ENCODE assay signal across 21 cellular contexts in the genomic region with DNA sequence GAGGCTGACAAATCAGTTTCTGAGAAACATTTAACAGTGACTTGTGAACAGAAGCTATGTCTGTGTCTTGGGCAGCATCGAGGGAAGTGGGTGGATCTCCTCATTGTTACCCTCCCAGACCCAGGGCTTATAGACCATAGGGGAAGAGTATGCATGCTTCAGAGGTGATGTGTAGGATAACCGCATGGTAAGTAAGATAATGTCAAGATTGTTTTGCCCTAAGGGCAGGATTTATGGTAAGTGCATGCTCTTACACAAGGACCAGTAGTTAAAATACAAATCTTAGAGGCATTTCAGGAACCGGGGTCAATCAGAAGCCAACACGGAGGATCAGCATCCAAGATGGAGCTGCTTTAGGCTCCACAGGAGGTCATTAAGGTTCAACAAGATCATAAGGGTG. TPM values are rescaled to one million over a fixed set of nuclear protein-coding genes. Genes with fewer than 3 reads are reported as not detected.
DNase-seq lines count a peak whose midpoint lies in the region; ATAC-seq and TF ChIP-seq lines count a peak whose summit lies in the region.
"Had no signal": no experiment of that assay in that cellular context is flagged by ENCODE, and none has a peak within 500 bp of the region (broad histone marks: within the 10 kb centered on the region; RNA-seq: fewer than 3 reads in every experiment).

No MANE protein-coding gene starts in this region.

- peak overlapping the region in 3 of 11 experiments; percentile 43 to 67 (median 66); a peak in 4 of 22 replicates for H3K9ac ChIP-seq in BLaER1 treated with 17β-estradiol and CSF1 and Interleukin-3, amounts not matched to agents 10 nM and 100 nM
- no peak overlapping the region for H3K9ac ChIP-seq in mesendoderm (ENCODE audit: low read length)
- H3K9ac ChIP-seq: KMS-11 had no signal

- peak overlapping the region in 2 of 10 experiments; percentile 3 to 11; a peak in 1 of 20 replicates for H3K4me3 ChIP-seq in BLaER1 treated with 17β-estradiol and CSF1 and Interleukin-3, amounts not matched to agents 10 nM and 100 nM
- no peak overlapping the region for H3K4me3 ChIP-seq in CD8-positive, alpha-beta T cell (ENCODE audit: low read depth, low read length)
- no peak overlapping the region for H3K4me3 ChIP-seq in mesendoderm (ENCODE audit: low read length)
- H3K4me3 ChIP-seq in Caco-2 (ENCODE audit: low read depth, low read length), result no peak overlapping the region
- H3K4me3 ChIP-seq: SJSA1 had no signal

- H3K27me3 ChIP-seq in BLaER1 treated with 17β-estradiol and CSF1 and Interleukin-3, amounts not matched to agents 10 nM and 100 nM, result no peaks in the 10 kb centered on the region
- no peaks in the 10 kb centered on the region for H3K27me3 ChIP-seq in CD8-positive, alpha-beta T cell (ENCODE audit: insufficient read depth, low read length)
- no peaks in the 10 kb centered on the region for H3K27me3 ChIP-seq in mesendoderm (ENCODE audit: insufficient read depth, low read length, poor library complexity)
- no peaks in the 10 kb centered on the region for H3K27me3 ChIP-seq in Caco-2 (replicated peaks; ENCODE audit: control insufficient read depth, insufficient read depth, low read length)
- H3K27me3 ChIP-seq: SJSA1 had no signal

- no peaks in the 10 kb centered on the region for H3K27me3 Mint-ChIP-seq in CD8-positive, alpha-beta T cell (ENCODE audit: low read depth)
- H3K27me3 Mint-ChIP-seq in T-cell, result no peaks in the 10 kb centered on the region
- peaks cover 6% of the 10 kb centered on the region for H3K27me3 Mint-ChIP-seq in Caco-2 (ENCODE audit: insufficient read depth, unreplicated experiment)

- peaks cover 15 to 61% (median 21%) of the 10 kb centered on the region in 10 experiments for H3K4me1 ChIP-seq in BLaER1 treated with 17β-estradiol and CSF1 and Interleukin-3, amounts not matched to agents 10 nM and 100 nM
- H3K4me1 ChIP-seq in CD8-positive, alpha-beta T cell (ENCODE audit: insufficient read depth, low read length), result peaks cover 63% of the 10 kb centered on the region
- no peaks in the 10 kb centered on the region for H3K4me1 ChIP-seq in mesendoderm (ENCODE audit: control insufficient read depth, low read depth, low read length)
- no peaks in the 10 kb centered on the region for H3K4me1 ChIP-seq in Caco-2

- H3K9me3 ChIP-seq in BLaER1 treated with 17β-estradiol and CSF1 and Interleukin-3, amounts not matched to agents 10 nM and 100 nM (replicated peaks in 1 of 11), result peaks cover 33 to 52% (median 43%) of the 10 kb centered on the region in 11 experiments
- peaks cover 4% of the 10 kb centered on the region for H3K9me3 ChIP-seq in CD8-positive, alpha-beta T cell (ENCODE audit: low read length)
- peaks cover 4% of the 10 kb centered on the region; the same call in 1 of the 2 replicates for H3K9me3 ChIP-seq in Caco-2

- H4K5ac ChIP-seq in mesendoderm (ENCODE audit: low read length), result no peak overlapping the region

- H2BK15ac ChIP-seq in mesendoderm (replicated peaks; ENCODE audit: low read depth), result no peak overlapping the region

- POLR2A ChIA-PET in CD8-positive, alpha-beta T cell (lab: Charles Lee), result interaction anchor here (1.2 to 1.5 kb wide), 2 partner anchors 64 to 68 kb away, joined by 3 to 6 read pairs; no protein-coding TSS in a partner anchor
- POLR2A ChIA-PET in T-cell (lab: Charles Lee), result interaction anchor here in 1 of 2 donors (0.9 kb wide), 1 partner anchor 31 kb away, joined by 3 read pairs; no protein-coding TSS in a partner anchor
- POLR2A ChIA-PET in Caco-2 (lab: Charles Lee), result no interaction called here

- H3K4me1 Mint-ChIP-seq in CD8-positive, alpha-beta T cell (ENCODE audit: low read depth), result peaks cover 74% of the 10 kb centered on the region
- H3K4me1 Mint-ChIP-seq in T-cell (peaks cover 49 to 66% (median 54%) of the 10 kb centered on the region in 3 donors), Caco-2 (ENCODE audit: low read depth, unreplicated experiment) (no peaks in the 10 kb centered on the region)

- peaks cover 0 to 22% (median 0%) of the 10 kb centered on the region in 11 experiments; a peak in 5 of 22 replicates for H3K36me3 ChIP-seq in BLaER1 treated with 17β-estradiol and CSF1 and Interleukin-3, amounts not matched to agents 10 nM and 100 nM
- H3K36me3 ChIP-seq in CD8-positive, alpha-beta T cell (ENCODE audit: insufficient read depth, low read length), result no peaks in the 10 kb centered on the region
- H3K36me3 ChIP-seq in mesendoderm (ENCODE audit: control insufficient read depth, insufficient read depth, low read length) (no peaks in the 10 kb centered on the region), Caco-2 (ENCODE audit: control insufficient read depth, insufficient read depth, low read length) (no peaks in the 10 kb centered on the region)
- H3K36me3 ChIP-seq: SJSA1 had no signal

- H3K79me1 ChIP-seq in mesendoderm (ENCODE audit: low read length), result no peaks in the 10 kb centered on the region

- no peaks in the 10 kb centered on the region for H4K20me1 ChIP-seq in BLaER1 treated with 17β-estradiol and CSF1 and Interleukin-3, amounts not matched to agents 10 nM and 100 nM

- no peak overlapping the region for H3K18ac ChIP-seq in mesendoderm (ENCODE audit: low read length)

- CTCF ChIA-PET in CD8-positive, alpha-beta T cell (lab: Charles Lee), result interaction anchor here (1.3 kb wide), 1 partner anchor 76 kb away, joined by 4 read pairs; no protein-coding TSS in a partner anchor
- CTCF ChIA-PET in T-cell (lab: Charles Lee), result no interaction called here
- CTCF ChIA-PET in Caco-2 (lab: Charles Lee), result no interaction called here

- peak overlapping the region; percentile 95 for H3K27ac Mint-ChIP-seq in CD8-positive, alpha-beta T cell
- H3K27ac Mint-ChIP-seq in T-cell, result peak overlapping the region; percentile 53 to 96
- H3K27ac Mint-ChIP-seq in Caco-2 (ENCODE audit: unreplicated experiment), result no peak overlapping the region

- peaks cover 7% of the 10 kb centered on the region for H3K9me3 Mint-ChIP-seq in CD8-positive, alpha-beta T cell
- peaks cover 0 to 8% (median 0%) of the 10 kb centered on the region in 3 donors for H3K9me3 Mint-ChIP-seq in T-cell
- H3K9me3 Mint-ChIP-seq in Caco-2 (ENCODE audit: unreplicated experiment), result no peaks in the 10 kb centered on the region

- intact Hi-C loops in CD8-positive, alpha-beta T cell (cut with DNase I, micrococcal nuclease), result no loop called here
- intact Hi-C loops in Caco-2 (cut with micrococcal nuclease; ENCODE audit: unreplicated experiment), result no loop called here

- no peak overlapping the region for H2BK5ac ChIP-seq in mesendoderm (ENCODE audit: low read length)

- H3K4ac ChIP-seq in mesendoderm (ENCODE audit: low read depth, low read length), result no peak overlapping the region

- H2AK5ac ChIP-seq in mesendoderm (ENCODE audit: low read length), result no peak overlapping the region

- H3K27ac ChIP-seq in BLaER1 treated with 17β-estradiol and CSF1 and Interleukin-3, amounts not matched to agents 10 nM and 100 nM, result peak overlapping the region in 5 of 11 experiments; percentile 34 to 97 (median 90); a peak in 9 of 22 replicates
- no peak overlapping the region for H3K27ac ChIP-seq in CD8-positive, alpha-beta T cell (ENCODE audit: low read depth, low read length)
- H3K27ac ChIP-seq in mesendoderm (ENCODE audit: low read depth, low read length), result no peak overlapping the region
- H3K27ac ChIP-seq: C4-2B, KMS-11, SJSA1 had no signal

- no peak for DNase-seq in CD8-positive, alpha-beta T cell
- DNase-seq in T-cell, result no peak
- peak; percentile 57 for DNase-seq in mesendoderm
- DNase-seq in SHP77 treated with DMSO at 0.1 percent for 48 hours (lab: John Stamatoyannopoulos, UW), result no peak
- no peak for DNase-seq in GM13976 (ENCODE audit: low spot score)
- no peak for DNase-seq in DMS53 (lab: John Stamatoyannopoulos, UW)
- DNase-seq in Caco-2, result no peak
- DNase-seq: Calu3, NCI-H1417, NCI-H187 treated with DMSO at 0.1 percent for 48 hours, NCI-H345, NCI-H524 treated with DMSO at 0.1 percent for 48 hours had no signal

- H4K8ac ChIP-seq in mesendoderm (ENCODE audit: low read depth, low read length), result no peak overlapping the region

- no peak for TF ChIP-seq CTCF in CD8-positive, alpha-beta T cell (IDR thresholded peaks at IDR 0.05)
- TF ChIP-seq CTCF in GM13976 (IDR thresholded peaks at IDR 0.05; ENCODE audit: borderline replicate concordance, control extremely low read depth, extremely low read depth, insufficient read depth, missing control alignments) (no peak), Caco-2 (IDR thresholded peaks at IDR 0.05; ENCODE audit: insufficient read depth in 1 of 2, low read depth in 1 of 2, low read length in 1 of 2, severe bottlenecking in 1 of 2, unreplicated experiment in 1 of 2) (no peak)

- in situ Hi-C loops in GM13976 (cut with MboI; ENCODE audit: low sequenced_read_pairs, unreplicated experiment), result no loop called here

- H3K4me2 ChIP-seq in BLaER1 treated with 17β-estradiol and CSF1 and Interleukin-3, amounts not matched to agents 10 nM and 100 nM, result peak overlapping the region in 6 of 11 experiments; percentile 0 to 76 (median 46); a peak in 9 of 22 replicates
- no peak overlapping the region for H3K4me2 ChIP-seq in mesendoderm (ENCODE audit: low read length)
- H3K4me2 ChIP-seq: KMS-11 had no signal

- no CpG with 5 or more reads among the region's 4 CpGs for WGBS in mesendoderm (ENCODE audit: extremely low coverage, insufficient coverage, low lambda C conversion rate)

- ATAC-seq in CD8-positive, alpha-beta T cell, result no peak
- no peak for ATAC-seq in T-cell (replicated peaks in 1 of 4)
- ATAC-seq: Panc1 had no signal

- no peak overlapping the region for H3K4me3 Mint-ChIP-seq in CD8-positive, alpha-beta T cell
- H3K4me3 Mint-ChIP-seq in T-cell (peak overlapping the region in 1 of 3 donors; percentile 63), Caco-2 (ENCODE audit: unreplicated experiment) (no peak overlapping the region)

- no peak overlapping the region for H3K23ac ChIP-seq in mesendoderm (ENCODE audit: low read length)

- H3K79me2 ChIP-seq in mesendoderm (ENCODE audit: control insufficient read depth, insufficient read depth, low read length), result no peaks in the 10 kb centered on the region

- no TSS peak for BruUV-seq in Caco-2 (replicated peaks; lab: Mats Ljungman, UMichigan)

- H2BK120ac ChIP-seq in mesendoderm (ENCODE audit: low read depth, low read length), result no peak overlapping the region

- H3K56ac ChIP-seq in mesendoderm (ENCODE audit: low read length), result no peak overlapping the region

- H3K36me3 Mint-ChIP-seq in CD8-positive, alpha-beta T cell, result peaks cover 4% of the 10 kb centered on the region
- H3K36me3 Mint-ChIP-seq in T-cell (peaks cover 5% of the 10 kb centered on the region), Caco-2 (ENCODE audit: insufficient read depth, unreplicated experiment) (no peaks in the 10 kb centered on the region)

RNA-seq across cellular contexts. Expression of gene PRMT2, which starts 7.7 kb away (rescaled TPM):
- total RNA-seq in CD8-positive, alpha-beta T cell, result 10 to 100 TPM; 78.8 to 78.9 TPM
- total RNA-seq in T-cell, result 100 to 1,000 TPM; 145 to 258 (median 205) TPM
- polyA plus RNA-seq in mesendoderm (2013, experiment 1 of 2), result 27.8 TPM
- polyA plus RNA-seq in mesendoderm (2013, experiment 2 of 2), result 28.0 TPM
- 56.2 and 60.6 TPM in 2 replicates for total RNA-seq in Caco-2 (2022)

RNA-seq across cellular contexts. Expression of gene S100B, which starts 22.8 kb away (rescaled TPM):
- total RNA-seq in CD8-positive, alpha-beta T cell, result 10 to 100 TPM; 26.9 to 27.1 TPM
- 10 to 100 TPM in 2 of 5 donors, 1 to 10 TPM in 2, under 1 TPM in 1; 0.49 to 11.4 (median 8.9) TPM for total RNA-seq in T-cell
- 0.35 TPM for polyA plus RNA-seq in mesendoderm (2013, experiment 1 of 2)
- polyA plus RNA-seq in mesendoderm (2013, experiment 2 of 2), result 0.18 TPM
- not detected in 2 replicates for total RNA-seq in Caco-2 (2022)
- total RNA-seq: A673, Calu3, G401, HT-29, M059J, SJSA1 had no signal
